8 cellular contexts compared by ENCODE assay signal in the genomic region with DNA sequence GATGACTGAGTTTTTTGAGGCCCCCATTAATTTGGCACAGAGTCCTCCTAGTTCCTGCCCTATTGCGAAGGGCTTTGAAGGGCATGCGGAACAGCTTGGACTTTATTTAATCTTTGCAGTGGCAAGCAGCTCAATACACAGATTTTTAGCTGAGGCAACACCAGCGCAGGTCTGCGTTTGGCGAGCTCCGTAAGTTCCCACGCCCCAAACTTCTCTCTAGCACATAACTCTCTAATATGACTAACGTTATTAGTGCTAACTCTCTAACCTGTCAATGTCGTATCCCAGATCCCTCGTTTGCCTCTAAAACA. TPM values are rescaled to one million over a fixed set of nuclear protein-coding genes. Genes with fewer than 3 reads are reported as not detected.
DNase-seq lines count a peak whose midpoint lies in the region; ATAC-seq and TF ChIP-seq lines count a peak whose summit lies in the region.

No MANE protein-coding gene starts in this region.

- no peaks in the 10 kb centered on the region for H3K9me3 Mint-ChIP-seq in naive thymus-derived CD8-positive, alpha-beta T cell

- peak overlapping the region in 1 of 2 donors; percentile 85 for H3K9ac ChIP-seq in colonic mucosa (ENCODE audit: low read depth in 2 of 2, low read length in 2 of 2)

- peak overlapping the region; percentile 88 to 98 (median 94) for H3K27ac Mint-ChIP-seq in naive thymus-derived CD8-positive, alpha-beta T cell

- peak; percentile 38 for ATAC-seq in GM19395 (IDR thresholded peaks at IDR 0.05; ENCODE audit: unreplicated experiment)
- peak; percentile 6 for ATAC-seq in HG03571 (IDR thresholded peaks at IDR 0.05; ENCODE audit: unreplicated experiment)
- peak in 1 of 2 donors; percentile 39 for ATAC-seq in naive thymus-derived CD8-positive, alpha-beta T cell

- H3K27me3 Mint-ChIP-seq in naive thymus-derived CD8-positive, alpha-beta T cell, result peaks cover 0 to 3% (median 0%) of the 10 kb centered on the region in 5 donors

- intact Hi-C loops in colonic mucosa (cut with DNase I), result loop anchor here (10.0 kb wide), 1 partner anchor 53 kb away; no protein-coding TSS in a partner anchor

- peaks cover 19 to 50% (median 44%) of the 10 kb centered on the region in 4 donors for H3K4me1 Mint-ChIP-seq in naive thymus-derived CD8-positive, alpha-beta T cell

- H3K4me3 Mint-ChIP-seq in naive thymus-derived CD8-positive, alpha-beta T cell, result peak overlapping the region; percentile 93 to 99 (median 97)

- H3K36me3 Mint-ChIP-seq in naive thymus-derived CD8-positive, alpha-beta T cell, result peaks cover 0 to 15% (median 0%) of the 10 kb centered on the region in 3 donors

- H3K27ac ChIP-seq in colonic mucosa, result no peak overlapping the region

- TF ChIP-seq CTCF in colonic mucosa (IDR thresholded peaks at IDR 0.05), result no peak

- peak overlapping the region; percentile 80 for H3K4me3 ChIP-seq in colonic mucosa

- H3K4me1 ChIP-seq in colonic mucosa, result no peaks in the 10 kb centered on the region

- no peaks in the 10 kb centered on the region for H3K9me3 ChIP-seq in colonic mucosa

- H3K36me3 ChIP-seq in colonic mucosa, result no peaks in the 10 kb centered on the region

- DNase-seq in colonic mucosa (no peak), SIG-M5 (lab: John Stamatoyannopoulos, UW) (no peak), NCI-H510A treated with DMSO at 0.1 percent for 48 hours (lab: John Stamatoyannopoulos, UW) (no peak), MV-4-11 (lab: John Stamatoyannopoulos, UW) (no peak), amygdala (lab: John Stamatoyannopoulos, UW) (no peak)
- no peak for DNase-seq in naive thymus-derived CD8-positive, alpha-beta T cell

- POLR2A ChIA-PET in naive thymus-derived CD8-positive, alpha-beta T cell (lab: Charles Lee), result interaction anchor here (0.6 to 6.7 kb wide), 10 partner anchors 9 to 1278 kb away, joined by 3 to 89 read pairs (median 4); partner anchors contain the start of genes ATP5F1C, KIN and SFMBT2

- no peaks in the 10 kb centered on the region for H3K27me3 ChIP-seq in colonic mucosa

RNA-seq across cellular contexts. Expression of gene TAF3, which starts 0.4 kb away (rescaled TPM):
- 1 to 10 TPM; 4.4 to 6.3 TPM for total RNA-seq in colonic mucosa
- 10 to 100 TPM; 24.4 to 24.6 TPM for total RNA-seq in naive thymus-derived CD8-positive, alpha-beta T cell
- polyA plus RNA-seq in naive thymus-derived CD8-positive, alpha-beta T cell, result 10 to 100 TPM in 2 of 3 donors, 1 to 10 TPM in 1; 6.8 to 16.4 (median 11.0) TPM

RNA-seq across cellular contexts. Expression of gene ATP5F1C, which starts 30.0 kb away (rescaled TPM):
- total RNA-seq in colonic mucosa, result 100 to 1,000 TPM; 444 to 610 TPM
- total RNA-seq in naive thymus-derived CD8-positive, alpha-beta T cell, result 100 to 1,000 TPM; 159 to 167 TPM
- polyA plus RNA-seq in naive thymus-derived CD8-positive, alpha-beta T cell, result 100 to 1,000 TPM; 338 to 486 (median 458) TPM

RNA-seq across cellular contexts. Expression of gene KIN, which starts 30.1 kb away (rescaled TPM):
- total RNA-seq in colonic mucosa, result 10 to 100 TPM; 10.9 to 11.6 TPM
- total RNA-seq in naive thymus-derived CD8-positive, alpha-beta T cell, result 10 to 100 TPM; 14.3 to 18.1 TPM
- 1 to 10 TPM; 3.2 to 5.6 (median 3.5) TPM for polyA plus RNA-seq in naive thymus-derived CD8-positive, alpha-beta T cell
